Comparison of ENCODE assay signal across 18 cellular contexts in the genomic region with DNA sequence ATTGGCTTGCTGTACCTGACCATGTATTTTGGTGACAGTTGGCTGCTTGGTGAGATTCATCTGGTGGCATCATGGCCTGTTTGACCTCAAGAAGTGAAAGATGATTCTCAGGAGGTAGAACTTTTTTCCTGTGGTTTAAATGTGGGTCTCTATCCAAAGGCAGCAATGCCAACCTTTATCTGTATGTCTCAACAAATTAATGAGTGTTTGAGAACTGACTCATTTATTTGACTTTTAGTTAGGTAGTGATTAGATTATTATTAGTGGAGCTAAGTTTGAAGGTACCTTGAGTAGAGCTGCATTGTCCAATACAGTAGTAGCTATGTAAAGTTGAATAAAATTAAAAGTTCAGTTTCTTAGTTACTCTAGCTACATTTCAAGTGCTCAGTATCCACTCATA. TPM values are rescaled to one million over a fixed set of nuclear protein-coding genes. Genes with fewer than 3 reads are reported as not detected.
DNase-seq lines count a peak whose midpoint lies in the region; ATAC-seq and TF ChIP-seq lines count a peak whose summit lies in the region.
"Had no signal": no experiment of that assay in that cellular context is flagged by ENCODE, and none has a peak within 500 bp of the region (broad histone marks: within the 10 kb centered on the region; RNA-seq: fewer than 3 reads in every experiment).

No MANE protein-coding gene starts in this region.

- no peak overlapping the region for H3K9ac ChIP-seq in PC-3 (ENCODE audit: low read length)
- H3K9ac ChIP-seq: BLaER1 had no signal

- no peak overlapping the region for H3K4me3 ChIP-seq in CD4-positive, alpha-beta memory T cell (ENCODE audit: low read length in 2 of 2)
- no peak overlapping the region for H3K4me3 ChIP-seq in PC-3 (ENCODE audit: low read length)
- H3K4me3 ChIP-seq: BLaER1, GM12878 had no signal

- H3K4me1 ChIP-seq in CD4-positive, alpha-beta memory T cell (ENCODE audit: insufficient read depth, low read length), result peaks cover 17% of the 10 kb centered on the region
- H3K4me1 ChIP-seq in PC-3 (ENCODE audit: insufficient read depth, low read length), result peaks cover 21% of the 10 kb centered on the region

- POLR2A ChIA-PET in CD4-positive, alpha-beta memory T cell (lab: Charles Lee; ENCODE audit: partially characterized antibody), result no interaction called here
- POLR2A ChIA-PET in PC-3 (lab: Charles Lee; ENCODE audit: unreplicated experiment), result no interaction called here

- no peak overlapping the region for H3K4me3 Mint-ChIP-seq in CD4-positive, alpha-beta memory T cell
- no peak overlapping the region for H3K4me3 Mint-ChIP-seq in memory B cell
- H3K4me3 Mint-ChIP-seq: CD14-positive monocyte; CD8-positive, alpha-beta T cell; H9 had no signal

- H3K9me3 ChIP-seq in CD4-positive, alpha-beta memory T cell (ENCODE audit: control insufficient read depth in 1 of 2, low read length in 2 of 2), result no peaks in the 10 kb centered on the region
- H3K9me3 ChIP-seq in PC-3 (ENCODE audit: low read length), result no peaks in the 10 kb centered on the region
- H3K9me3 ChIP-seq: BLaER1 had no signal

- H3K4me2 ChIP-seq in PC-3 (ENCODE audit: low read length), result no peak overlapping the region
- H3K4me2 ChIP-seq: BLaER1 had no signal

- H2AFZ ChIP-seq in PC-3 (ENCODE audit: low read length), result no peak overlapping the region

- peaks cover 5 to 11% of the 10 kb centered on the region in 2 donors for H3K36me3 Mint-ChIP-seq in CD4-positive, alpha-beta memory T cell
- H3K36me3 Mint-ChIP-seq in memory B cell, result peaks cover 3% of the 10 kb centered on the region

- H3K79me2 ChIP-seq in PC-3 (ENCODE audit: low read length), result no peaks in the 10 kb centered on the region

- BruUV-seq in PC-3 (replicated peaks; lab: Mats Ljungman, UMichigan), result no TSS peak

- H3F3A ChIP-seq in PC-3 (ENCODE audit: low read length, unreplicated experiment), result peaks cover 8% of the 10 kb centered on the region

- H3K9me3 Mint-ChIP-seq in CD4-positive, alpha-beta memory T cell, result no peaks in the 10 kb centered on the region
- H3K9me3 Mint-ChIP-seq in memory B cell, result peaks cover 1% of the 10 kb centered on the region
- H3K9me3 Mint-ChIP-seq: CD8-positive, alpha-beta T cell; H9 had no signal

- H3K4me1 Mint-ChIP-seq in CD4-positive, alpha-beta memory T cell, result peaks cover 43 to 71% (median 59%) of the 10 kb centered on the region in 4 donors
- H3K4me1 Mint-ChIP-seq in memory B cell, result peaks cover 27% of the 10 kb centered on the region

- H3K27me3 ChIP-seq in CD4-positive, alpha-beta memory T cell (ENCODE audit: insufficient read depth, low read length), result no peaks in the 10 kb centered on the region
- H3K27me3 ChIP-seq in PC-3 (ENCODE audit: low read length), result no peaks in the 10 kb centered on the region
- H3K27me3 ChIP-seq: BLaER1 had no signal

- H4K20me1 ChIP-seq in PC-3 (ENCODE audit: low read length), result no peaks in the 10 kb centered on the region

- H3K27me3 Mint-ChIP-seq in CD4-positive, alpha-beta memory T cell, result no peaks in the 10 kb centered on the region
- no peaks in the 10 kb centered on the region for H3K27me3 Mint-ChIP-seq in memory B cell

- H3K36me3 ChIP-seq in CD4-positive, alpha-beta memory T cell (ENCODE audit: insufficient read depth, low read length), result no peaks in the 10 kb centered on the region
- no peaks in the 10 kb centered on the region for H3K36me3 ChIP-seq in PC-3 (ENCODE audit: low read depth, low read length)

- ATAC-seq in PC-3 (peak; percentile 51), memory B cell (ENCODE audit: low read depth) (no peak), left lobe of liver (no peak)
- ATAC-seq: CD8-positive, alpha-beta T cell; GM12878 had no signal

- H3K9me2 ChIP-seq in PC-3 (replicated peaks; ENCODE audit: low read length), result no peaks in the 10 kb centered on the region

- TF ChIP-seq CTCF in PC-3 (conservative IDR thresholded peaks at IDR 0.05; ENCODE audit: low read depth, low read length), result no peak

- intact Hi-C loops in CD4-positive, alpha-beta memory T cell (cut with micrococcal nuclease), result no loop called here
- intact Hi-C loops in PC-3 (cut with micrococcal nuclease), result loop anchor here (5.0 kb wide), 1 partner anchor 48 kb away; the partner anchor contains the start of gene TLE4

- CTCF ChIA-PET in CD4-positive, alpha-beta memory T cell (lab: Charles Lee; ENCODE audit: partially characterized antibody), result interaction anchor here (1.1 kb wide), 1 partner anchor 10 kb away, joined by 4 read pairs; no protein-coding TSS in a partner anchor
- CTCF ChIA-PET in PC-3 (lab: Charles Lee), result no interaction called here

- no peak for DNase-seq in CD4-positive, alpha-beta memory T cell
- DNase-seq in PC-3 (peak; percentile 33), memory B cell (ENCODE audit: low spot score in 2 of 2) (no peak), renal cortical epithelial cell (ENCODE audit: low read depth) (peak; percentile 10), NCI-H2081 treated with DMSO at 0.1 percent for 48 hours (lab: John Stamatoyannopoulos, UW) (no peak), left lobe of liver (ENCODE audit: low spot score) (no peak), NCI-H774 (lab: John Stamatoyannopoulos, UW) (no peak)
- DNase-seq: 8988T; Calu3; CD8-positive, alpha-beta T cell; DMS 273 treated with DMSO at 0.1 percent for 48 hours; DMS53; DND-41; EL; H9 had no signal

- H3K27ac Mint-ChIP-seq in CD4-positive, alpha-beta memory T cell, result peak overlapping the region in 4 of 7 donors; percentile 10 to 44 (median 32)
- peak overlapping the region; percentile 22 for H3K27ac Mint-ChIP-seq in memory B cell
- H3K27ac Mint-ChIP-seq: H9 had no signal

- H3K27ac ChIP-seq in CD4-positive, alpha-beta memory T cell (ENCODE audit: low read depth, low read length), result no peak overlapping the region
- H3K27ac ChIP-seq in PC-3 (ENCODE audit: low read length), result no peak overlapping the region
- H3K27ac ChIP-seq: BLaER1 had no signal

RNA-seq across cellular contexts. Expression of gene TLE4, which starts 48.2 kb away (rescaled TPM):
- 100 to 1,000 TPM in 1 of 2 experiments, 10 to 100 TPM in 1; 98.6 to 101 TPM for total RNA-seq in CD4-positive, alpha-beta memory T cell
- polyA plus RNA-seq in CD4-positive, alpha-beta memory T cell, result 10 to 100 TPM; 27.9 to 45.7 TPM
- total RNA-seq in PC-3 (2014; rRNA removed), result 8.3 and 17.9 TPM in 2 replicates
- 8.1 and 9.6 TPM in 2 replicates for total RNA-seq in renal cortical epithelial cell
- total RNA-seq in left lobe of liver, result 3.4 TPM

Comparison
In these comparisons a context has a peak if more than half of its experiments do, and no peak if none do; other contexts are left out.
1. DNase-seq: peak in PC-3 (single experiment) and renal cortical epithelial cell (single experiment); none in CD4-positive, alpha-beta memory T cell (0 of 5), memory B cell (0 of 2), NCI-H2081 treated with DMSO at 0.1 percent for 48 hours (single experiment), left lobe of liver (single experiment) and NCI-H774 (single experiment).